ENCODE assay signal across 11 cellular contexts in the genomic region with DNA sequence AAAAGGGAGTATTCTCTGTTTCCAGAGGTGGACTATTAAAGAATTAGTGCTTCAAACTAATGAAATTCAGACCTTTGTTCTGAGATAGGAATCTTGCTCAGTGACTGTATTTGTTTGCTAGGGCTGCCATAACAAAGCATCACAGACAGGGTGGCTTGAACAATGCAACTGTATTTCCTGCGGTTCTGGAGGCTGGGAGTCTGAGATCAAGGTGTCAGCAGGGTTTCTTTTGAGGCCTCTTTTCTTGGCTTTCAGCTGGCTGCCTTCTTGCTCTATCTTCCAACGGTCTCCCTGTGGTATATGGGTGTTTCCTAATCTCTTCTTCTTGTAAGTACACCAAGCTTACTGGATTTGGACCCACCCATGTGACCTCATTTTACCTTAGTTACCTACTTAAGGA.
"Had no signal": no experiment of that assay in that cellular context is flagged by ENCODE, and none has a peak within 500 bp of the region (broad histone marks: within the 10 kb centered on the region; RNA-seq: fewer than 3 reads in every experiment).

No MANE protein-coding gene starts in this region.

- H3K4me3 Mint-ChIP-seq: naive thymus-derived CD4-positive, alpha-beta T cell had no signal

- H3K27ac ChIP-seq: dorsolateral prefrontal cortex, gastrocnemius medialis, sigmoid colon, skin epidermis had no signal

- H3K4me3 ChIP-seq: dorsolateral prefrontal cortex, gastrocnemius medialis, sigmoid colon, skin epidermis had no signal

- H3K9me3 ChIP-seq: gastrocnemius medialis, sigmoid colon had no signal

- ATAC-seq: gastrocnemius medialis; naive thymus-derived CD4-positive, alpha-beta T cell had no signal

- H3K36me3 ChIP-seq: gastrocnemius medialis, sigmoid colon had no signal

- H3K27me3 ChIP-seq: gastrocnemius medialis, sigmoid colon had no signal

- DNase-seq: cortex of kidney; dorsolateral prefrontal cortex; effector CD8-positive, alpha-beta T cell; gastrocnemius medialis; kidney glomerular epithelial cell; naive thymus-derived CD4-positive, alpha-beta T cell; posterior cingulate gyrus; sigmoid colon; stimulated activated naive CD4-positive, alpha-beta T cell treated with Interleukin-2 at 50 U/mL for 16 hours; trophoblast cell had no signal

- H3K27ac Mint-ChIP-seq: naive thymus-derived CD4-positive, alpha-beta T cell had no signal

- H3K4me1 ChIP-seq: gastrocnemius medialis had no signal
